ENCODE assay signal across 1 cellular context in genomic region chr19:27796540-27796939, GRCh38.
TF ChIP-seq lines count a peak whose summit lies in the region.

No MANE protein-coding gene starts in this region.

TF ChIP-seq in GM12878, 131 proteins besides CTCF, POLR2A, EP300 and RAD21 (continued from another document):
- TF ChIP-seq MYC (IDR thresholded peaks at IDR 0.05; ENCODE audit: insufficient read depth, insufficient read length, insufficient replicate concordance, low read length, severe bottlenecking) (no peak), IKZF2 (IDR thresholded peaks at IDR 0.05) (no peak), CHD4 (IDR thresholded peaks at IDR 0.05) (no peak), IRF3 (IDR thresholded peaks at IDR 0.05) (no peak), RAD51 (IDR thresholded peaks at IDR 0.05) (no peak)
